8 cellular contexts compared by ENCODE assay signal in genomic region chr6:147507162-147508072, GRCh38. TPM values are rescaled to one million over a fixed set of nuclear protein-coding genes. Genes with fewer than 3 reads are reported as not detected.
DNase-seq lines count a peak whose midpoint lies in the region; ATAC-seq and TF ChIP-seq lines count a peak whose summit lies in the region.

No MANE protein-coding gene starts in this region.

- TF ChIP-seq CTCF in AG04449 (IDR thresholded peaks at IDR 0.05; ENCODE audit: insufficient read depth, low read length, missing control alignments) (no peak), GM20000 (IDR thresholded peaks at IDR 0.05; ENCODE audit: extremely low read depth, missing control alignments) (no peak), Peyer's patch (IDR thresholded peaks at IDR 0.05) (no peak), mesothelial cell of epicardium (IDR thresholded peaks at IDR 0.05; ENCODE audit: unreplicated experiment) (no peak)

- no peak overlapping the region for H3K27ac Mint-ChIP-seq in mesothelial cell of epicardium

- H3K36me3 Mint-ChIP-seq in mesothelial cell of epicardium: no peaks in the 10 kb centered on the region

- no peak for TF ChIP-seq POLR2A in Peyer's patch (IDR thresholded peaks at IDR 0.05)

- no peaks in the 10 kb centered on the region for H3K9me3 Mint-ChIP-seq in mesothelial cell of epicardium

- H3K4me3 ChIP-seq in AG04449 (ENCODE audit: low read depth, low read length) (peak overlapping the region; percentile 72), Peyer's patch (peak overlapping the region; percentile 37 to 85 (median 59)), ectodermal cell (ENCODE audit: insufficient read depth, low read depth, low read length) (peak overlapping the region; percentile 54)

- ATAC-seq in GM21367 (IDR thresholded peaks at IDR 0.05; ENCODE audit: unreplicated experiment): no peak
- ATAC-seq in GM19452 (IDR thresholded peaks at IDR 0.05; ENCODE audit: unreplicated experiment): no peak
- no peak for ATAC-seq in GM19397 (IDR thresholded peaks at IDR 0.05; ENCODE audit: unreplicated experiment)

- peak overlapping the region; percentile 80 for H3K4me3 Mint-ChIP-seq in mesothelial cell of epicardium

- H3K9me3 ChIP-seq in Peyer's patch (no peaks in the 10 kb centered on the region), ectodermal cell (ENCODE audit: control insufficient read depth, low read length) (no peaks in the 10 kb centered on the region)

- H3K27me3 ChIP-seq in Peyer's patch (no peaks in the 10 kb centered on the region), ectodermal cell (ENCODE audit: control insufficient read depth, insufficient read depth, low read length, poor library complexity, severe bottlenecking) (peaks cover 99% of the 10 kb centered on the region)

- DNase-seq in AG04449 (ENCODE audit: low read depth, low spot score) (no peak), GM20000 (ENCODE audit: low spot score) (peak; percentile 40), Peyer's patch (peak in 1 of 3 donors; percentile 60), mesothelial cell of epicardium (ENCODE audit: low spot score in 2 of 2, unreplicated experiment in 2 of 2) (peak in 1 of 2 experiments; percentile 50)

- H3K27me3 Mint-ChIP-seq in mesothelial cell of epicardium (ENCODE audit: low read depth): peaks cover 17% of the 10 kb centered on the region

- H3K4me1 Mint-ChIP-seq in mesothelial cell of epicardium: peaks cover 23% of the 10 kb centered on the region

- POLR2A ChIA-PET in AG04449 (lab: Yijun Ruan, JAX): interaction anchor here (0.7 to 1.1 kb wide), 3 partner anchors 537 to 696 kb away, joined by 3 to 4 read pairs (median 3); no protein-coding TSS in a partner anchor

- peak overlapping the region; percentile 46 to 77 (median 62) for H3K27ac ChIP-seq in Peyer's patch
- H3K27ac ChIP-seq in ectodermal cell (ENCODE audit: insufficient read depth, low read depth, low read length, poor library complexity, severe bottlenecking): no peak overlapping the region

- CTCF ChIA-PET in AG04449 (lab: Yijun Ruan, JAX): interaction anchor here (0.6 to 10.6 kb wide), 41 partner anchors 9 to 745 kb away, joined by 3 to 137 read pairs (median 4); no protein-coding TSS in a partner anchor

- no peaks in the 10 kb centered on the region for H3K36me3 ChIP-seq in Peyer's patch
- H3K36me3 ChIP-seq in ectodermal cell (ENCODE audit: control insufficient read depth, insufficient read depth, low read length): no peaks in the 10 kb centered on the region

- 2 to 3% methylated on average over 57 of the region's 57 CpGs for WGBS in ectodermal cell, 2 experiments

- H3K4me1 ChIP-seq in Peyer's patch (peaks cover 0 to 24% (median 0%) of the 10 kb centered on the region in 4 donors), ectodermal cell (ENCODE audit: control insufficient read depth, insufficient read depth, low read length) (peaks cover 5% of the 10 kb centered on the region)

RNA-seq across cellular contexts. Expression of gene SAMD5, which starts 1.1 kb away (rescaled TPM):
- total RNA-seq in Peyer's patch (10 to 100 TPM in 1 of 4 donors, 1 to 10 TPM in 3; 7.4 to 13.3 (median 9.3) TPM), mesothelial cell of epicardium (10.6 to 12.6 TPM (median 12.0 TPM) in 3 replicates)
- 1.8 TPM for polyA plus RNA-seq in ectodermal cell (2013, experiment 1 of 4)
- 2.9 TPM for polyA plus RNA-seq in ectodermal cell (2013, experiment 2 of 4)
- polyA plus RNA-seq in ectodermal cell (2013, experiment 3 of 4): 1.7 TPM
- polyA plus RNA-seq in ectodermal cell (2013, experiment 4 of 4): 2.8 TPM
